Comparison of ENCODE assay signal across 8 cellular contexts in the genomic region with DNA sequence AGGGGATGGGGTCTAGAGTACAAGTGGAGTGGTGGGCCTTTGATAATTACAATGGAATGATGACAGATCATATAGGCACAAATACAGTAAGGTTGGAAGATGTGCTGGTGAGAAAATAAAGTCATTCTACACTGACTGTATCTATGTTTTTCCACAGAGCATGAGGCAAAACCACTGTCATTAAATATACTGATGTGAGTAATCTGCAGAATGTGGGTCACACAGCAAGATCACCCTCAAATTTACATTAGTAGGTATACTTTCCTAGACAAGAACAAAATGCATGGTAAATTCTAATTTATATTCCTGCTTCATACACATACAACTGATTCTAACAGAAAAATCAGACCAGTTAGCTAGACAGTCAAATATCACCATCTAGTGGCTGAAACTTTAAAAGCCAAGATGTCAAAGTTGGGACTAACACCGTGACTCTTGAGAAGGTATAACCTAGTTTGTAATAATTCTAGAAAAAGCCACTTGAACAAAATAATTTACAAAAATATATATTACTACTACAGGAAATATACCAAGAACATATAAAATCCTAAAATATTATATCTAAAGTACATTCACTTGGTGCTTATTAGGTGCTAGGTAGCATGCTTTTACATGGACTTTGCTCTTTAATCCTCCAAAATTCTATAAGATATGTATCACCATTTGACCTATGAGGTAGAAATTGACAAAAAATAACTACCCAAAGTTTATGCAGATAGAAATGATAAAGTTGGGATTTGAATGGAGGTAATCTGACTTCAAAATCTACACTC. TPM values are rescaled to one million over a fixed set of nuclear protein-coding genes. Genes with fewer than 3 reads are reported as not detected.
DNase-seq lines count a peak whose midpoint lies in the region; ATAC-seq and TF ChIP-seq lines count a peak whose summit lies in the region.

No MANE protein-coding gene starts in this region.

- H3K4me3 ChIP-seq in epithelial cell of proximal tubule (ENCODE audit: low read depth, low read length) = no peak overlapping the region

- TF ChIP-seq RAD21 in Ishikawa (IDR thresholded peaks at IDR 0.05; ENCODE audit: low read depth) = peak; percentile 75

- TF ChIP-seq CTCF in epithelial cell of proximal tubule (conservative IDR thresholded peaks at IDR 0.05; ENCODE audit: low read depth, low read length) (peak; percentile 76), natural killer cell (IDR thresholded peaks at IDR 0.05) (peak; percentile 90)

- intact Hi-C loops in natural killer cell (cut with micrococcal nuclease) = loop anchor here (1.0 kb wide), 4 partner anchors 48 to 1156 kb away; no protein-coding TSS in a partner anchor

- H3K27ac Mint-ChIP-seq in natural killer cell = no peak overlapping the region

- H3K36me3 Mint-ChIP-seq in natural killer cell = peaks cover 7% of the 10 kb centered on the region

- no peaks in the 10 kb centered on the region for H3K27me3 Mint-ChIP-seq in natural killer cell (ENCODE audit: low read depth in 2 of 2)

- ATAC-seq in GM19452 (IDR thresholded peaks at IDR 0.05; ENCODE audit: unreplicated experiment) = peak; percentile 83
- peak; percentile 72 to 83 (median 78) for ATAC-seq in natural killer cell

- H3K4me1 Mint-ChIP-seq in natural killer cell = peaks cover 36 to 43% of the 10 kb centered on the region in 2 donors

- DNase-seq in DMS53 treated with DMSO at 0.1 percent for 48 hours (lab: John Stamatoyannopoulos, UW; ENCODE audit: unreplicated experiment) = peak; percentile 27
- peak; percentile 32 to 56 for DNase-seq in SHP77 (lab: John Stamatoyannopoulos, UW)
- DNase-seq in epithelial cell of proximal tubule (ENCODE audit: low read depth) = peak; percentile 26
- DNase-seq in natural killer cell = no peak
- no peak for DNase-seq in NK-92 (lab: John Stamatoyannopoulos, UW; ENCODE audit: unreplicated experiment)
- no peak for DNase-seq in UCSD-AML1 (lab: John Stamatoyannopoulos, UW; ENCODE audit: unreplicated experiment)

- no peak overlapping the region for H3K4me3 Mint-ChIP-seq in natural killer cell

- no peak for TF ChIP-seq EP300 in Ishikawa (IDR thresholded peaks at IDR 0.05; ENCODE audit: borderline replicate concordance)

- peaks cover 0 to 5% of the 10 kb centered on the region in 2 donors for H3K9me3 Mint-ChIP-seq in natural killer cell

TF ChIP-seq in Ishikawa, 13 proteins besides CTCF, POLR2A, EP300 and RAD21:
- TF ChIP-seq, protein P1, sequence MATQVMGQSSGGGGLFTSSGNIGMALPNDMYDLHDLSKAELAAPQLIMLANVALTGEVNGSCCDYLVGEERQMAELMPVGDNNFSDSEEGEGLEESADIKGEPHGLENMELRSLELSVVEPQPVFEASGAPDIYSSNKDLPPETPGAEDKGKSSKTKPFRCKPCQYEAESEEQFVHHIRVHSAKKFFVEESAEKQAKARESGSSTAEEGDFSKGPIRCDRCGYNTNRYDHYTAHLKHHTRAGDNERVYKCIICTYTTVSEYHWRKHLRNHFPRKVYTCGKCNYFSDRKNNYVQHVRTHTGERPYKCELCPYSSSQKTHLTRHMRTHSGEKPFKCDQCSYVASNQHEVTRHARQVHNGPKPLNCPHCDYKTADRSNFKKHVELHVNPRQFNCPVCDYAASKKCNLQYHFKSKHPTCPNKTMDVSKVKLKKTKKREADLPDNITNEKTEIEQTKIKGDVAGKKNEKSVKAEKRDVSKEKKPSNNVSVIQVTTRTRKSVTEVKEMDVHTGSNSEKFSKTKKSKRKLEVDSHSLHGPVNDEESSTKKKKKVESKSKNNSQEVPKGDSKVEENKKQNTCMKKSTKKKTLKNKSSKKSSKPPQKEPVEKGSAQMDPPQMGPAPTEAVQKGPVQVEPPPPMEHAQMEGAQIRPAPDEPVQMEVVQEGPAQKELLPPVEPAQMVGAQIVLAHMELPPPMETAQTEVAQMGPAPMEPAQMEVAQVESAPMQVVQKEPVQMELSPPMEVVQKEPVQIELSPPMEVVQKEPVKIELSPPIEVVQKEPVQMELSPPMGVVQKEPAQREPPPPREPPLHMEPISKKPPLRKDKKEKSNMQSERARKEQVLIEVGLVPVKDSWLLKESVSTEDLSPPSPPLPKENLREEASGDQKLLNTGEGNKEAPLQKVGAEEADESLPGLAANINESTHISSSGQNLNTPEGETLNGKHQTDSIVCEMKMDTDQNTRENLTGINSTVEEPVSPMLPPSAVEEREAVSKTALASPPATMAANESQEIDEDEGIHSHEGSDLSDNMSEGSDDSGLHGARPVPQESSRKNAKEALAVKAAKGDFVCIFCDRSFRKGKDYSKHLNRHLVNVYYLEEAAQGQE (IDR thresholded peaks at IDR 0.05; ENCODE audit: low read depth) = no peak
- TF ChIP-seq CEBPB (IDR thresholded peaks at IDR 0.05) = no peak
- no peak for TF ChIP-seq TEAD4 (IDR thresholded peaks at IDR 0.05)
- no peak for TF ChIP-seq TCF12 (IDR thresholded peaks at IDR 0.05; ENCODE audit: low read depth)
- TF ChIP-seq FOXM1 (IDR thresholded peaks at IDR 0.05; ENCODE audit: borderline replicate concordance, low read depth) = no peak
- TF ChIP-seq ZBTB7A (IDR thresholded peaks at IDR 0.05; ENCODE audit: low read depth) = no peak
- no peak for TF ChIP-seq YY1 (IDR thresholded peaks at IDR 0.05; ENCODE audit: low read depth)
- no peak for TF ChIP-seq CREB1 (IDR thresholded peaks at IDR 0.05; ENCODE audit: low read depth)
- TF ChIP-seq NFIC (IDR thresholded peaks at IDR 0.05) = no peak
- TF ChIP-seq MAX (IDR thresholded peaks at IDR 0.05) = no peak
- TF ChIP-seq TAF1 (IDR thresholded peaks at IDR 0.05; ENCODE audit: low read depth) = no peak
- no peak for TF ChIP-seq EGR1 (IDR thresholded peaks at IDR 0.05)
- TF ChIP-seq USF1 (IDR thresholded peaks at IDR 0.05) = no peak

RNA-seq across cellular contexts. Expression of gene TTC33, which starts 19.5 kb away (rescaled TPM):
- total RNA-seq in epithelial cell of proximal tubule (7.6 and 9.8 TPM in 2 replicates), natural killer cell (10 to 100 TPM in 2 of 3 donors, 1 to 10 TPM in 1; 7.3 to 11.4 (median 10.0) TPM)

RNA-seq across cellular contexts. Expression of gene PTGER4, which starts 56.6 kb away (rescaled TPM):
- 10.3 and 36.8 TPM in 2 replicates for total RNA-seq in epithelial cell of proximal tubule
- 100 to 1,000 TPM; 112 to 126 (median 117) TPM for total RNA-seq in natural killer cell

Comparison
In these comparisons a context has a peak if more than half of its experiments do, and no peak if none do; other contexts are left out.
1. DNase-seq: peak in DMS53 treated with DMSO at 0.1 percent for 48 hours (single experiment), SHP77 (2 of 2) and epithelial cell of proximal tubule (single experiment); none in natural killer cell (single experiment), NK-92 (single experiment) and UCSD-AML1 (single experiment).